Comparison of ENCODE assay signal across 23 cellular contexts in the genomic region with DNA sequence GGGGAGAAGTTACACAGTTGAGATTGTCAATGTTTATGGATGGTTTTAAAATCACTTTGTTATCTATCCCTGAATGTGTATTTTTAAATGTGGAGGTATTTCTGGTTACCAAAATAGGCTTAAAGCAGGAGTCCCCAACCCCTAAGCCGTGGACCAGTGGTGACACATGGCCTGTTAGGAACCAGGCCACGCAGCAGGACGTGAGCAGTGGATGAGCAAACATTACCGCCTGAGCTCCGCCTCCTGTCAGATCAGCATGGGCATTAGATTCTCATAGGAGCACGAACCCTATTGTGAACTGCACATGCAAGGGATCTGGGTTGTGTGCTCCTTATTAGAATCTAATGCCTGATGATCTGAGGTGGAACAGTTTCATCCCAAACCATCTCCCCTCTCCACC.
"Had no signal": no experiment of that assay in that cellular context is flagged by ENCODE, and none has a peak within 500 bp of the region (broad histone marks: within the 10 kb centered on the region; RNA-seq: fewer than 3 reads in every experiment).

No MANE protein-coding gene starts in this region.

- H3K36me3 ChIP-seq: esophagus squamous epithelium, neutrophil, ovary, spleen had no signal

- ATAC-seq: left ventricle myocardium superior; naive thymus-derived CD4-positive, alpha-beta T cell; sciatic nerve; stimulated activated memory B cell treated with anti-CD40 and anti-IgM and Interleukin-4, amounts not matched to agents 10 μg/mL and 1 μg/mL and 100 μg/mL, for 72 hours had no signal

- H3K27me3 ChIP-seq: esophagus squamous epithelium, hepatocyte, neutrophil, ovary, spleen had no signal

- H3K4me2 ChIP-seq: hepatocyte had no signal

- DNase-seq: dermis blood vessel endothelial cell; esophagus squamous epithelium; foreskin fibroblast; head of caudate nucleus; kidney; left cardiac atrium; left ventricle myocardium superior; mesendoderm; naive thymus-derived CD4-positive, alpha-beta T cell; nephron progenitor cell; ovary; retina; spleen; stimulated activated CD4-positive, alpha-beta T cell treated with anti-CD3 and anti-CD28 coated beads, Interleukin-15, amount 100 ng/mL, for 24 hours; stimulated activated CD4-positive, alpha-beta T cell treated with anti-CD3 and anti-CD28 coated beads, Interleukin-1b, Interleukin-23, amount 100 ng/mL, for 48 hours; stimulated activated CD4-positive, alpha-beta T cell treated with anti-CD3 and anti-CD28 coated beads, Interleukin-4, amount 100 ng/mL, for 24 hours had no signal

- H3K27ac ChIP-seq: esophagus squamous epithelium, hepatocyte, neutrophil, ovary, spleen had no signal

- H3K4me3 Mint-ChIP-seq: naive thymus-derived CD4-positive, alpha-beta T cell; nephron progenitor cell; stimulated activated memory B cell treated with anti-CD40 and anti-IgM and Interleukin-4, amounts not matched to agents 10 μg/mL and 1 μg/mL and 100 μg/mL, for 72 hours; stimulated activated naive CD8-positive, alpha-beta T cell treated with anti-CD3 and anti-CD28 coated beads, Interleukin-15, Interleukin-2, amounts not matched to agents 100 ng/mL and 50 ng/mL, for 24 hours had no signal

- H3K9me3 Mint-ChIP-seq: stimulated activated memory B cell treated with anti-CD40 and anti-IgM and Interleukin-4, amounts not matched to agents 10 μg/mL and 1 μg/mL and 100 μg/mL, for 72 hours; stimulated activated naive CD8-positive, alpha-beta T cell treated with anti-CD3 and anti-CD28 coated beads, Interleukin-15, Interleukin-2, amounts not matched to agents 100 ng/mL and 50 ng/mL, for 24 hours had no signal

- H3K27ac Mint-ChIP-seq: nephron progenitor cell; progenitor cell of endocrine pancreas; stimulated activated naive CD8-positive, alpha-beta T cell treated with anti-CD3 and anti-CD28 coated beads, Interleukin-15, Interleukin-2, amounts not matched to agents 100 ng/mL and 50 ng/mL, for 24 hours had no signal

- H3K9me3 ChIP-seq: esophagus squamous epithelium, neutrophil, ovary, spleen had no signal

- H3K27me3 Mint-ChIP-seq: naive thymus-derived CD4-positive, alpha-beta T cell; progenitor cell of endocrine pancreas; stimulated activated memory B cell treated with anti-CD40 and anti-IgM and Interleukin-4, amounts not matched to agents 10 μg/mL and 1 μg/mL and 100 μg/mL, for 72 hours; stimulated activated naive CD8-positive, alpha-beta T cell treated with anti-CD3 and anti-CD28 coated beads, Interleukin-15, Interleukin-2, amounts not matched to agents 100 ng/mL and 50 ng/mL, for 24 hours had no signal

- H2AFZ ChIP-seq: hepatocyte had no signal

- H3K4me3 ChIP-seq: esophagus squamous epithelium, hepatocyte, lung, ovary, spleen had no signal
